In genomic region chr4:101813604-101814003, GRCh38 we compare ENCODE assay signal across 16 cellular contexts.
DNase-seq lines count a peak whose midpoint lies in the region; ATAC-seq lines count a peak whose summit lies in the region.
"Had no signal": no experiment of that assay in that cellular context is flagged by ENCODE, and none has a peak within 500 bp of the region (broad histone marks: within the 10 kb centered on the region; RNA-seq: fewer than 3 reads in every experiment).

No MANE protein-coding gene starts in this region.

- H3K9me3 ChIP-seq in effector memory CD4-positive, alpha-beta T cell (ENCODE audit: control insufficient read depth, low read length) = no peaks in the 10 kb centered on the region
- H3K9me3 ChIP-seq: vagina had no signal

- peak; percentile 34 for DNase-seq in germinal center (ENCODE audit: low spot score)
- DNase-seq in effector memory CD4-positive, alpha-beta T cell = no peak
- DNase-seq in stimulated activated CD4-positive, alpha-beta T cell treated with anti-CD3 and anti-CD28 coated beads, Interleukin-12 subunit alpha, Interleukin-12 subunit beta, amount 100 ng/mL, for 4 hours = no peak
- no peak for DNase-seq in SKM-1 treated with dmso at 0.1 percent for 144 hours (lab: John Stamatoyannopoulos, UW; ENCODE audit: unreplicated experiment)
- DNase-seq: activated CD8-positive, alpha-beta memory T cell treated with anti-CD3 and anti-CD28 coated beads, Interleukin-2, amount 50 U/mL, for 48 hours; AML-193; NCI-H226; RPMI8226; small intestine had no signal

- no peaks in the 10 kb centered on the region for H3K27me3 ChIP-seq in effector memory CD4-positive, alpha-beta T cell (replicated peaks; ENCODE audit: control insufficient read depth, insufficient read depth, low read length, poor library complexity, severe bottlenecking)
- H3K27me3 ChIP-seq: vagina had no signal

- ATAC-seq in GM18498 (IDR thresholded peaks at IDR 0.05; ENCODE audit: unreplicated experiment) (peak; percentile 62), GM21528 (IDR thresholded peaks at IDR 0.05; ENCODE audit: low FRiP score, unreplicated experiment) (peak; percentile 71), HG03342 (IDR thresholded peaks at IDR 0.05; ENCODE audit: unreplicated experiment) (peak; percentile 82), HG03460 (IDR thresholded peaks at IDR 0.05; ENCODE audit: unreplicated experiment) (no peak)
- ATAC-seq: left lobe of liver had no signal

- no peak overlapping the region for H3K4me3 ChIP-seq in effector memory CD4-positive, alpha-beta T cell (ENCODE audit: insufficient read depth, low read depth, low read length, poor library complexity, severe bottlenecking)
- H3K4me3 ChIP-seq: vagina had no signal

- no peaks in the 10 kb centered on the region for H3K36me3 ChIP-seq in effector memory CD4-positive, alpha-beta T cell (ENCODE audit: control insufficient read depth, insufficient read depth, low read length)
- H3K36me3 ChIP-seq: vagina had no signal

- H3K27ac ChIP-seq in effector memory CD4-positive, alpha-beta T cell (ENCODE audit: insufficient read depth, low read length, poor library complexity, severe bottlenecking) = no peak overlapping the region
- H3K27ac ChIP-seq: vagina, VCaP had no signal

- no peaks in the 10 kb centered on the region for H3K4me1 ChIP-seq in effector memory CD4-positive, alpha-beta T cell (ENCODE audit: control insufficient read depth, insufficient read depth, low read length, poor library complexity, severe bottlenecking)
- H3K4me1 ChIP-seq: vagina had no signal
